ENCODE assay signal across 9 cellular contexts in the genomic region with DNA sequence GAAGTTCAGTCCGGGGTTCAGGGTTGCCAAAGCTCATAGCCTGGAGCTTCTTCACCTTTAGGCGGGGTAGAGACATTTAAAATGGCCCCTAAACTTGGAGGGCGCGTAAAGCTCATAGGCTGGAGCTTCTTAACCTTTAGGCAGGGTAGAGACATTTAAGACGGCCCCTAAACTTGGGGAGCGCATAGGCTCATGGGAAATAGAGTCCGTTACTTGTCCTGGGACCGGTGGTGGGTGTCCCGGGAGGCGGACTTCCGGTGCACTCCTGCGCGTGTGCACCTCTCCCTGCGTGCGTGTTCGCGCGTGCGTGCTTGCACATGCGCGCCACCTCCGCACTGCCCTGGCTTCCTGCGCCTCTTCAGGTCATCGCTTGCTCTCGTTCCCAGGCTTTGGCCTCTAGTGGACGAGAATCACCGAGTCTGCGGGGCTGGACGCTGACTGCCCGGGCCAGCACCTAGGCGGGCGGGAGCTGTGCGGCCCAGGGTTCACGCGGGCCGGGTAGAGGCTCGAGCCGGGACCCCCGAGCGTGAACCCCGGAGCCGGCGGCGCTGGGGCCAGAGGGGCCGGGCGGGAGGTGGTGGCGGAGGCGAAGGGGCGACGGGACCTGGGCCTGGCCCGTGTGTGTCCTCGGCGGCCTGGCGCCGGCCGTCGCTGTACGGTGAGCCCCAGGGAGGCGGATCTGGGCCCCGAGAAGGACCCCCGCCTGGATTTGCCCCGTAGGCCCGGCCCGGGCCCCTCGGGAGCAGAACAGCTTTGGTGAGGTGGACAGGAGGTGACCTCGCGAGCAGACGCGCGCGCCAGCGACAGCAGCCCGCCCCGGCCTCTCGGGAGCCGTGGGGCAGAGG. TPM values are rescaled to one million over a fixed set of nuclear protein-coding genes. Genes with fewer than 3 reads are reported as not detected.
A peak's percentile ranks its signal among the peaks of the same experiment; 100 is the strongest.
DNase-seq lines count a peak whose midpoint lies in the region; ATAC-seq and TF ChIP-seq lines count a peak whose summit lies in the region.
"Not testable (repeated sequence)": the region's sequence is repeated elsewhere in the genome, so short reads cannot be mapped to it uniquely, and the experiment has no call there.
"Had no signal": no experiment of that assay in that cellular context is flagged by ENCODE, and none has a peak within 500 bp of the region (broad histone marks: within the 10 kb centered on the region; RNA-seq: fewer than 3 reads in every experiment).

No MANE protein-coding gene starts in this region.

- not testable (repeated sequence) for H3K27me3 ChIP-seq in spleen (replicated peaks in 1 of 7)

- intact Hi-C loops in spleen (cut with DNase I; ENCODE audit: low total_unique reads): not testable (repeated sequence)

- TF ChIP-seq POLR2A in spleen (IDR thresholded peaks at IDR 0.05): peak in 1 of 3 donors; percentile 43

- H3K9me3 ChIP-seq in spleen: not testable (repeated sequence)

- not testable (repeated sequence) for TF ChIP-seq CTCF in WI38 (IDR thresholded peaks at IDR 0.05; ENCODE audit: low read depth, low read length)
- TF ChIP-seq CTCF in cardiac fibroblast (IDR thresholded peaks at IDR 0.05; ENCODE audit: low read depth, low read length) (peak; percentile 20), spleen (IDR thresholded peaks at IDR 0.05 in 8 of 11, conservative IDR thresholded peaks at IDR 0.05 in 3 of 11) (peak in 5 of 11 experiments; percentile 27 to 38 (median 32))

- peak; percentile 92 for DNase-seq in AG08396 (ENCODE audit: low spot score)
- peak; percentile 90 for DNase-seq in NCI-H2196 treated with DMSO at 0.1 percent for 48 hours (lab: John Stamatoyannopoulos, UW; ENCODE audit: unreplicated experiment)
- peak; percentile 99 for DNase-seq in cardiac fibroblast (ENCODE audit: low read depth in 2 of 2)
- peak; percentile 100 for DNase-seq in inferior parietal cortex (ENCODE audit: extremely low spot score)
- peak; percentile 98 for DNase-seq in spleen

- H3K36me3 ChIP-seq in spleen: peaks cover 0 to 21% (median 2%) of the 10 kb centered on the region in 6 donors

- 0 to 1% (median 1%) methylated on average over 17 to 76 of the region's 76 CpGs for WGBS in spleen, 5 donors

- ATAC-seq in GM18907 (IDR thresholded peaks at IDR 0.05; ENCODE audit: unreplicated experiment) (peak; percentile 99), HG03139 (IDR thresholded peaks at IDR 0.05; ENCODE audit: unreplicated experiment) (peak; percentile 99)

- H3K27ac ChIP-seq in spleen: peak overlapping the region; percentile 76 to 92 (median 88)

- H3K4me3 ChIP-seq in WI38 (ENCODE audit: low read depth, low read length): peak overlapping the region; percentile 68
- peak overlapping the region; percentile 60 to 65 for H3K4me3 ChIP-seq in cardiac fibroblast (replicated peaks in 1 of 2; ENCODE audit: low read depth in 2 of 2, low read length in 2 of 2)
- peak overlapping the region; percentile 70 to 92 (median 84) for H3K4me3 ChIP-seq in spleen

- H3K4me1 ChIP-seq in spleen: peaks cover 0 to 15% (median 6%) of the 10 kb centered on the region in 6 donors

RNA-seq across cellular contexts. Expression of a gene that starts 7.5 kb away (rescaled TPM):
- not detected for total RNA-seq in spleen
- under 1 TPM in 1 of 3 donors, not detected in 2; 0.06 TPM for polyA plus RNA-seq in spleen
- total RNA-seq: T-helper 2 cell treated with Interferon-gamma antibody and Interleukin-4, amounts not matched to agents 100 ng/mL and 5 ng/mL, for 36 hours had no signal

RNA-seq across cellular contexts. Expression of a gene that starts 32.4 kb away (rescaled TPM):
- total RNA-seq in spleen: 10 to 100 TPM; 25.0 to 33.4 (median 28.8) TPM
- polyA plus RNA-seq in spleen: 10 to 100 TPM; 27.4 to 45.7 (median 43.6) TPM

Comparison
In these comparisons a context has a peak if more than half of its experiments do, and no peak if none do; other contexts are left out.
1. Peak in every context shown above with its lines: DNase-seq, ATAC-seq, H3K4me3 ChIP-seq and H3K27ac ChIP-seq.